ENCODE assay signal across 1 cellular context in the genomic region with DNA sequence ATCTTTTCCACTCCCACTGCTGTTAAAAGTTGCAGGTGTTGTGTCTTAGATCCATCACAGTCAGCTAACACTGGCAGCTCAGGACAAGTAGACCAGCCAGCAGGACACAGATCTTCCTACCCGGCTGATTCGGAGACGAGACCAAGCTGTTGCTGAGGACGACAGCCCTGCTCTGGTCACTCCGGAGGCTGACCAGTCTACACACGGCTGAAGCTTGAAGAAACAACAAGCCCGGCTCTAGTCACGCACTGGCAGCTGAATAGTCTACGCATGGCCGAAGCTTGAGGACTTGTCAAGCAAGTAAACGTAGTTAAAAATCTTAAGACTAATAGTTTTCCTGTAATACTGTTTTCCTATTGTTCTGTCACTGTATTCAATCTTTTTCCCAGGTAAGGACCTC.
TF ChIP-seq lines count a peak whose summit lies in the region.

No MANE protein-coding gene starts in this region.

TF ChIP-seq in GM12878, 131 proteins besides CTCF, POLR2A, EP300 and RAD21:
- TF ChIP-seq BHLHE40 (IDR thresholded peaks at IDR 0.05; ENCODE audit: borderline replicate concordance in 1 of 2, low read depth in 2 of 2, low read length in 1 of 2) (no peak), JUNB (IDR thresholded peaks at IDR 0.05) (no peak), RCOR1 (conservative IDR thresholded peaks at IDR 0.05; ENCODE audit: low read depth, low read length) (no peak), NR2C1 (IDR thresholded peaks at IDR 0.05) (no peak), PML (IDR thresholded peaks at IDR 0.05; ENCODE audit: low read length) (no peak), E2F4 (IDR thresholded peaks at IDR 0.05; ENCODE audit: low read depth, low read length) (no peak), CREB1 (IDR thresholded peaks at IDR 0.05; ENCODE audit: low read depth) (no peak), TCF7 (IDR thresholded peaks at IDR 0.05; ENCODE audit: borderline replicate concordance) (no peak), ZNF217 (IDR thresholded peaks at IDR 0.05) (no peak)
- TF ChIP-seq, protein P1, sequence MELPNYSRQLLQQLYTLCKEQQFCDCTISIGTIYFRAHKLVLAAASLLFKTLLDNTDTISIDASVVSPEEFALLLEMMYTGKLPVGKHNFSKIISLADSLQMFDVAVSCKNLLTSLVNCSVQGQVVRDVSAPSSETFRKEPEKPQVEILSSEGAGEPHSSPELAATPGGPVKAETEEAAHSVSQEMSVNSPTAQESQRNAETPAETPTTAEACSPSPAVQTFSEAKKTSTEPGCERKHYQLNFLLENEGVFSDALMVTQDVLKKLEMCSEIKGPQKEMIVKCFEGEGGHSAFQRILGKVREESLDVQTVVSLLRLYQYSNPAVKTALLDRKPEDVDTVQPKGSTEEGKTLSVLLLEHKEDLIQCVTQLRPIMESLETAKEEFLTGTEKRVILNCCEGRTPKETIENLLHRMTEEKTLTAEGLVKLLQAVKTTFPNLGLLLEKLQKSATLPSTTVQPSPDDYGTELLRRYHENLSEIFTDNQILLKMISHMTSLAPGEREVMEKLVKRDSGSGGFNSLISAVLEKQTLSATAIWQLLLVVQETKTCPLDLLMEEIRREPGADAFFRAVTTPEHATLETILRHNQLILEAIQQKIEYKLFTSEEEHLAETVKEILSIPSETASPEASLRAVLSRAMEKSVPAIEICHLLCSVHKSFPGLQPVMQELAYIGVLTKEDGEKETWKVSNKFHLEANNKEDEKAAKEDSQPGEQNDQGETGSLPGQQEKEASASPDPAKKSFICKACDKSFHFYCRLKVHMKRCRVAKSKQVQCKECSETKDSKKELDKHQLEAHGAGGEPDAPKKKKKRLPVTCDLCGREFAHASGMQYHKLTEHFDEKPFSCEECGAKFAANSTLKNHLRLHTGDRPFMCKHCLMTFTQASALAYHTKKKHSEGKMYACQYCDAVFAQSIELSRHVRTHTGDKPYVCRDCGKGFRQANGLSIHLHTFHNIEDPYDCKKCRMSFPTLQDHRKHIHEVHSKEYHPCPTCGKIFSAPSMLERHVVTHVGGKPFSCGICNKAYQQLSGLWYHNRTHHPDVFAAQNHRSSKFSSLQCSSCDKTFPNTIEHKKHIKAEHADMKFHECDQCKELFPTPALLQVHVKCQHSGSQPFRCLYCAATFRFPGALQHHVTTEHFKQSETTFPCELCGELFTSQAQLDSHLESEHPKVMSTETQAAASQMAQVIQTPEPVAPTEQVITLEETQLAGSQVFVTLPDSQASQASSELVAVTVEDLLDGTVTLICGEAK (IDR thresholded peaks at IDR 0.05; ENCODE audit: borderline replicate concordance): no peak
